In the genomic region with DNA sequence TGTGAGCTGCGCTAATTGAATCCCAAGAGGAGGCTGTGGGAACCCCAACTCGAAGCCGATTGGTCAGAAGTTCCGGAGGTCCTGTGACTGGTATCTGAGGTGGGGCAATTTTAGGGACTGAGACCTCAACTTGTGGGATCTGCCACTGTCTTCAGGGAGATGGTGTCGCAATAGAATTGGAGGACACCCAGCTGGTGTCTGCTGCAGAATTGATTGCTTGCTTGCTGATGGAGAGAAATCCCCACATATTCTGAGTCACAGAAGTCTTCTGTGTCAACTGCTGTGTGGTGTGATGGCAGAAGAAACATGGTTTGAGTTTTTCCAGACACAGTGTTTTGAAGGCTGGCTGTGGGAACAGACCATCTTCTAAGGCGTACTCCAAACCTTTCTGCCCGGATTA, we compare ENCODE assay signal across 18 cellular contexts.
DNase-seq lines count a peak whose midpoint lies in the region; ATAC-seq and TF ChIP-seq lines count a peak whose summit lies in the region.
"Had no signal": no experiment of that assay in that cellular context is flagged by ENCODE, and none has a peak within 500 bp of the region (broad histone marks: within the 10 kb centered on the region; RNA-seq: fewer than 3 reads in every experiment).

No MANE protein-coding gene starts in this region.

- no peak overlapping the region for H3K4me3 ChIP-seq in BLaER1 treated with 17β-estradiol and CSF1 and Interleukin-3, amounts not matched to agents 10 nM and 100 nM
- H3K4me3 ChIP-seq in choroid plexus epithelial cell (ENCODE audit: low read depth, low read length): no peak overlapping the region
- H3K4me3 ChIP-seq: SJSA1, stomach had no signal

- ATAC-seq in HG02885 (IDR thresholded peaks at IDR 0.05; ENCODE audit: poor library complexity, unreplicated experiment) (no peak), HG02678 (IDR thresholded peaks at IDR 0.05; ENCODE audit: unreplicated experiment) (no peak), esophagus mucosa (no peak)
- ATAC-seq: activated naive CD8-positive, alpha-beta T cell treated with anti-CD3 and anti-CD28 coated beads, Interleukin-2, amount 50 U/mL, for 24 hours had no signal

- H3K9me3 ChIP-seq in BLaER1 treated with 17β-estradiol and CSF1 and Interleukin-3, amounts not matched to agents 10 nM and 100 nM (replicated peaks in 1 of 11): no peaks in the 10 kb centered on the region
- H3K9me3 ChIP-seq: SJSA1, stomach had no signal

- H3K36me3 ChIP-seq in BLaER1 treated with 17β-estradiol and CSF1 and Interleukin-3, amounts not matched to agents 10 nM and 100 nM: no peaks in the 10 kb centered on the region
- H3K36me3 ChIP-seq: SJSA1, stomach had no signal

- peaks cover 0 to 46% (median 4%) of the 10 kb centered on the region in 11 experiments; a peak in 9 of 22 replicates for H4K20me1 ChIP-seq in BLaER1 treated with 17β-estradiol and CSF1 and Interleukin-3, amounts not matched to agents 10 nM and 100 nM

- H3K4me2 ChIP-seq in BLaER1 treated with 17β-estradiol and CSF1 and Interleukin-3, amounts not matched to agents 10 nM and 100 nM: peak overlapping the region in 9 of 11 experiments; percentile 6 to 34 (median 18); a peak in 11 of 22 replicates

- peaks cover 2 to 34% (median 18%) of the 10 kb centered on the region in 10 experiments; a peak in 18 of 20 replicates for H3K4me1 ChIP-seq in BLaER1 treated with 17β-estradiol and CSF1 and Interleukin-3, amounts not matched to agents 10 nM and 100 nM

- H3K27ac ChIP-seq in BLaER1 treated with 17β-estradiol and CSF1 and Interleukin-3, amounts not matched to agents 10 nM and 100 nM: no peak overlapping the region
- H3K27ac ChIP-seq: SJSA1, stomach had no signal

- no peak for TF ChIP-seq EP300 in Ishikawa (IDR thresholded peaks at IDR 0.05; ENCODE audit: borderline replicate concordance)

- H3K27me3 ChIP-seq in BLaER1 treated with 17β-estradiol and CSF1 and Interleukin-3, amounts not matched to agents 10 nM and 100 nM: peaks cover 0 to 33% (median 0%) of the 10 kb centered on the region in 11 experiments; a peak in 4 of 22 replicates
- H3K27me3 ChIP-seq: SJSA1, stomach had no signal

- no peak for TF ChIP-seq CTCF in choroid plexus epithelial cell (conservative IDR thresholded peaks at IDR 0.05; ENCODE audit: low read depth, low read length)

- DNase-seq in choroid plexus epithelial cell (ENCODE audit: low read depth) (peak; percentile 7), iris pigment epithelial cell (ENCODE audit: low read depth) (peak; percentile 38), RPMI8226 (no peak)
- DNase-seq: activated CD4-positive, alpha-beta memory T cell treated with anti-CD3 and anti-CD28 coated beads, Interleukin-2, amount 10 ng/mL, durations not matched to agents 7 days and 5 days; activated naive CD8-positive, alpha-beta T cell treated with anti-CD3 and anti-CD28 coated beads, Interleukin-2, amount 50 U/mL, for 24 hours; AML-193; cerebellar nuclear complex; NCI-H1930; NCI-H446 treated with DMSO at 0.1 percent for 48 hours; posterior cingulate gyrus; stimulated activated CD4-positive, alpha-beta T cell treated with anti-CD3 and anti-CD28 coated beads, Interleukin-12 subunit alpha, Interleukin-12 subunit beta, amount 100 ng/mL, for 4 hours; stomach had no signal

- H3K9ac ChIP-seq in BLaER1 treated with 17β-estradiol and CSF1 and Interleukin-3, amounts not matched to agents 10 nM and 100 nM: no peak overlapping the region

- TF ChIP-seq RAD21 in Ishikawa (IDR thresholded peaks at IDR 0.05; ENCODE audit: low read depth): no peak

TF ChIP-seq in Ishikawa, 13 proteins besides CTCF, POLR2A, EP300 and RAD21:
- TF ChIP-seq TEAD4 (IDR thresholded peaks at IDR 0.05) (no peak), CEBPB (IDR thresholded peaks at IDR 0.05) (0 out of 2 replicates have a peak, but pooled peaks have one; percentile 22)
